ENCODE assay signal across 17 cellular contexts in the genomic region with DNA sequence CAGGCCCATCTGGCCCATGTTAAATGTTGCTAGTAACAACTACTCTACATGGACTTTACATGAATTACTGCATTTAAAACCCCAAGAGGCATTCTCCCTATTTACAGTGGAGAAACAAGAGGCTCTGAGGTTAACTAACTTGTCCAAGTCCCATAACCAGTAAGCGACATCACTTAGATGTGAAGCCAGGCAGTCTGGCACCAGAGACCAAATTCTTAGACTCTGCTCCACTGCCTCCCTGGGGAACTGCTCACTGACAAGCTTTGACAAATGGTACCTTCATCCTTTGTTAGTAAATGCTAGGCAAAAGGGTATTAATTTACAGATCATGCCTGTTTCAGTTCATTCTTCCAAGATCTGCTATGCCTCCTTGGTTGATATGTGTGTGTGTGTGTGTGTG.
DNase-seq lines count a peak whose midpoint lies in the region; ATAC-seq, FAIRE-seq and TF ChIP-seq lines count a peak whose summit lies in the region.
"Had no signal": no experiment of that assay in that cellular context is flagged by ENCODE, and none has a peak within 500 bp of the region (broad histone marks: within the 10 kb centered on the region; RNA-seq: fewer than 3 reads in every experiment).

No MANE protein-coding gene starts in this region.

- DNase-seq in GM23248 (peak; percentile 70), SJSA1 (ENCODE audit: low read depth in 1 of 2, low spot score in 2 of 2) (no peak), glomerular visceral epithelial cell (ENCODE audit: extremely low spot score) (peak; percentile 31), testis (no peak), HepG2 (ENCODE audit: low spot score) (no peak)
- no peak for DNase-seq in activated naive CD4-positive, alpha-beta T cell treated with anti-CD3 and anti-CD28 coated beads, Interleukin-2, amount 50 U/mL, for 72 hours (ENCODE audit: low spot score in 2 of 2)
- DNase-seq: activated CD4-positive, CD25-positive, alpha-beta regulatory T cell; activated naive CD4-positive, alpha-beta T cell; DMS53; natural killer cell; NCI-H1092 treated with DMSO at 0.1 percent for 48 hours; NCI-H510A; T-cell had no signal

- H3K9me3 Mint-ChIP-seq in activated naive CD4-positive, alpha-beta T cell treated with anti-CD3 and anti-CD28 coated beads, Interleukin-2, amount 50 U/mL, for 72 hours = peaks cover 0 to 6% of the 10 kb centered on the region in 2 donors
- H3K9me3 Mint-ChIP-seq: GM23338, natural killer cell, T-cell had no signal

- peaks cover 32% of the 10 kb centered on the region for H3F3A ChIP-seq in GM23248 (ENCODE audit: insufficient read depth)

- TF ChIP-seq RAD21 in HepG2 (CRISPR knock-in tag; IDR thresholded peaks at IDR 0.05) = no peak

- H2AFZ ChIP-seq in ACC112 (ENCODE audit: low read length, unreplicated experiment) = no peak overlapping the region
- H2AFZ ChIP-seq in GM23248 = no peak overlapping the region
- H2AFZ ChIP-seq in HepG2 (ENCODE audit: low read length) = no peak overlapping the region
- H2AFZ ChIP-seq: GM23338 had no signal

- H3K4me3 ChIP-seq in ACC112 (ENCODE audit: low read depth, low read length) = no peak overlapping the region
- H3K4me3 ChIP-seq in GM23248 = no peak overlapping the region
- no peak overlapping the region for H3K4me3 ChIP-seq in SJSA1
- no peak overlapping the region for H3K4me3 ChIP-seq in testis
- H3K4me3 ChIP-seq in HepG2 (replicated peaks in 1 of 3; ENCODE audit: insufficient read depth in 1 of 3, low read depth in 2 of 3, low read length in 3 of 3) = no peak overlapping the region
- H3K4me3 ChIP-seq: GM23338 had no signal

- no TSS peak for BruUV-seq in HepG2 (replicated peaks; lab: Mats Ljungman, UMichigan)

- TF ChIP-seq CTCF in testis (IDR thresholded peaks at IDR 0.05) = no peak
- TF ChIP-seq CTCF in HepG2 (CRISPR knock-in tag; IDR thresholded peaks at IDR 0.05) = no peak

- TF ChIP-seq POLR2A in testis (IDR thresholded peaks at IDR 0.05) (no peak), HepG2 (IDR thresholded peaks at IDR 0.05; ENCODE audit: insufficient read depth in 1 of 2, low read depth in 2 of 2, low read length in 2 of 2) (no peak)

- ATAC-seq in GM21737 (IDR thresholded peaks at IDR 0.05; ENCODE audit: unreplicated experiment) = no peak
- ATAC-seq in activated naive CD4-positive, alpha-beta T cell treated with anti-CD3 and anti-CD28 coated beads, Interleukin-2, amount 50 U/mL, for 72 hours = no peak
- ATAC-seq in HepG2 = no peak
- ATAC-seq: GM23338, natural killer cell, Panc1, T-cell had no signal

- TF ChIP-seq EP300 in HepG2 (IDR thresholded peaks at IDR 0.05; ENCODE audit: low read depth in 2 of 2, low read length in 2 of 2) = no peak
- TF ChIP-seq EP300 in HepG2 (CRISPR knock-in tag; IDR thresholded peaks at IDR 0.05; ENCODE audit: borderline replicate concordance) = no peak

- no peaks in the 10 kb centered on the region for H3K9me2 ChIP-seq in GM23248 (ENCODE audit: insufficient read depth)

- H3K36me3 ChIP-seq in ACC112 (ENCODE audit: insufficient read depth, low read length) (no peaks in the 10 kb centered on the region), GM23248 (ENCODE audit: low read depth) (no peaks in the 10 kb centered on the region), SJSA1 (no peaks in the 10 kb centered on the region), testis (ENCODE audit: low read depth, missing control alignments) (no peaks in the 10 kb centered on the region), HepG2 (replicated peaks in 1 of 2; ENCODE audit: control insufficient read depth in 1 of 2, insufficient read depth in 2 of 2, low read length in 2 of 2) (no peaks in the 10 kb centered on the region)

- H3K79me2 ChIP-seq in ACC112 (ENCODE audit: control insufficient read depth, insufficient read depth, low read length, unreplicated experiment) (no peaks in the 10 kb centered on the region), GM23248 (ENCODE audit: insufficient read depth) (no peaks in the 10 kb centered on the region), HepG2 (ENCODE audit: insufficient read depth, low read length) (no peaks in the 10 kb centered on the region)

- WGBS in GM23248 (ENCODE audit: low coverage in 1 of 2, low lambda C conversion rate in 2 of 2, missing lambda C conversion rate in 2 of 2), 2 experiments = 13 to 27% methylated on average over 1 of the region's 1 CpG
- WGBS in testis, 2 donors = 86 to 100% methylated on average over 1 of the region's 1 CpG
- 33% methylated on average over 1 of the region's 1 CpG for WGBS in HepG2 (ENCODE audit: low lambda C conversion rate)

- H3K4me1 ChIP-seq in ACC112 (ENCODE audit: control insufficient read depth, insufficient read depth, low read length, unreplicated experiment) = peaks cover 45% of the 10 kb centered on the region
- peaks cover 43% of the 10 kb centered on the region for H3K4me1 ChIP-seq in GM23248 (ENCODE audit: insufficient read depth)
- peaks cover 14% of the 10 kb centered on the region for H3K4me1 ChIP-seq in SJSA1 (replicated peaks)
- H3K4me1 ChIP-seq in testis = no peaks in the 10 kb centered on the region
- no peaks in the 10 kb centered on the region for H3K4me1 ChIP-seq in HepG2 (ENCODE audit: insufficient read depth, low read length)

- no peaks in the 10 kb centered on the region for H3K36me3 Mint-ChIP-seq in activated naive CD4-positive, alpha-beta T cell treated with anti-CD3 and anti-CD28 coated beads, Interleukin-2, amount 50 U/mL, for 72 hours
- H3K36me3 Mint-ChIP-seq: natural killer cell, T-cell had no signal

- H3K4me2 ChIP-seq in GM23248 (ENCODE audit: unreplicated experiment) (peak overlapping the region; percentile 20), HepG2 (ENCODE audit: low read depth, low read length) (no peak overlapping the region)
- H3K4me2 ChIP-seq: GM23338 had no signal

- H3K27ac Mint-ChIP-seq in activated naive CD4-positive, alpha-beta T cell treated with anti-CD3 and anti-CD28 coated beads, Interleukin-2, amount 50 U/mL, for 72 hours = no peak overlapping the region
- H3K27ac Mint-ChIP-seq: GM23338, natural killer cell, T-cell had no signal

- H3K9me3 ChIP-seq in GM23248 (ENCODE audit: low read depth) = no peaks in the 10 kb centered on the region
- H3K9me3 ChIP-seq in SJSA1 (replicated peaks) = no peaks in the 10 kb centered on the region; the same call in 1 of the 2 replicates
- H3K9me3 ChIP-seq in testis = no peaks in the 10 kb centered on the region
- peaks cover 12% of the 10 kb centered on the region; the same call in 1 of the 2 replicates for H3K9me3 ChIP-seq in HepG2 (ENCODE audit: low read length)

- H3K27ac ChIP-seq in ACC112 (ENCODE audit: low read depth, low read length) (peak overlapping the region; percentile 3; the same call in 1 of the 2 replicates), GM23248 (peak overlapping the region; percentile 70), SJSA1 (0 out of 2 replicates have a peak overlapping the region, but pooled peaks have one; percentile 9), testis (no peak overlapping the region), HepG2 (ENCODE audit: extremely low read length, insufficient read depth, low read length) (no peak overlapping the region)

- intact Hi-C loops in testis (cut with DNase I; ENCODE audit: low total_unique reads) (no loop called here), HepG2 (cut with micrococcal nuclease; ENCODE audit: unreplicated experiment) (no loop called here)

- CTCF ChIA-PET in HepG2 (lab: Yijun Ruan, JAX; ENCODE audit: low intra/inter-chr PET ratio, low total read pairs) = no interaction called here

- H3K9ac ChIP-seq in GM23248 = no peak overlapping the region
- no peak overlapping the region for H3K9ac ChIP-seq in HepG2 (ENCODE audit: insufficient read depth, low read depth, low read length)

- in situ Hi-C loops in GM23248 (cut with MboI) (no loop called here), HepG2 (cut with HindIII; ENCODE audit: extremely low pct_ligation_motif_present, low pct_unique_long_range_greater_than_20kb) (no loop called here)

- POLR2A ChIA-PET in HepG2 (lab: Yijun Ruan, JAX) = no interaction called here

- no peak for FAIRE-seq in HepG2 (lab: Jason Lieb, UNC)

- H4K20me1 ChIP-seq in GM23248 (ENCODE audit: insufficient read depth) (no peaks in the 10 kb centered on the region), HepG2 (ENCODE audit: insufficient read depth, low read length) (no peaks in the 10 kb centered on the region)

- H3K27me3 ChIP-seq in ACC112 (ENCODE audit: insufficient read depth, low read length) (no peaks in the 10 kb centered on the region), GM23248 (replicated peaks; ENCODE audit: insufficient read depth) (no peaks in the 10 kb centered on the region), SJSA1 (replicated peaks) (no peaks in the 10 kb centered on the region), testis (no peaks in the 10 kb centered on the region), HepG2 (ENCODE audit: control insufficient read depth in 1 of 2, insufficient read depth in 2 of 2, low read length in 2 of 2) (peaks cover 0 to 10% of the 10 kb centered on the region in 2 experiments; a peak in 2 of 5 replicates)

TF ChIP-seq in HepG2, 621 proteins besides CTCF, POLR2A, EP300 and RAD21 (continues in another document):
- TF ChIP-seq ZSCAN31 (CRISPR knock-in tag; IDR thresholded peaks at IDR 0.05; ENCODE audit: low read depth) = no peak
- TF ChIP-seq ELF1 (CRISPR knock-in tag; IDR thresholded peaks at IDR 0.05) = no peak
- no peak for TF ChIP-seq KDM6A (CRISPR knock-in tag; IDR thresholded peaks at IDR 0.05; ENCODE audit: low read depth)

Comparison
In these comparisons a context has a peak if more than half of its experiments do, and no peak if none do; other contexts are left out.
1. H3K27ac ChIP-seq: peak in ACC112 (single experiment), GM23248 (single experiment) and SJSA1 (single experiment); none in testis (0 of 2) and HepG2 (single experiment).
2. DNase-seq: peak in GM23248 (single experiment) and glomerular visceral epithelial cell (single experiment); none in SJSA1 (0 of 2), testis (single experiment), activated naive CD4-positive, alpha-beta T cell treated with anti-CD3 and anti-CD28 coated beads, Interleukin-2, amount 50 U/mL, for 72 hours (0 of 2) and HepG2 (single experiment).